Comparison of ENCODE assay signal across 27 cellular contexts in the genomic region with DNA sequence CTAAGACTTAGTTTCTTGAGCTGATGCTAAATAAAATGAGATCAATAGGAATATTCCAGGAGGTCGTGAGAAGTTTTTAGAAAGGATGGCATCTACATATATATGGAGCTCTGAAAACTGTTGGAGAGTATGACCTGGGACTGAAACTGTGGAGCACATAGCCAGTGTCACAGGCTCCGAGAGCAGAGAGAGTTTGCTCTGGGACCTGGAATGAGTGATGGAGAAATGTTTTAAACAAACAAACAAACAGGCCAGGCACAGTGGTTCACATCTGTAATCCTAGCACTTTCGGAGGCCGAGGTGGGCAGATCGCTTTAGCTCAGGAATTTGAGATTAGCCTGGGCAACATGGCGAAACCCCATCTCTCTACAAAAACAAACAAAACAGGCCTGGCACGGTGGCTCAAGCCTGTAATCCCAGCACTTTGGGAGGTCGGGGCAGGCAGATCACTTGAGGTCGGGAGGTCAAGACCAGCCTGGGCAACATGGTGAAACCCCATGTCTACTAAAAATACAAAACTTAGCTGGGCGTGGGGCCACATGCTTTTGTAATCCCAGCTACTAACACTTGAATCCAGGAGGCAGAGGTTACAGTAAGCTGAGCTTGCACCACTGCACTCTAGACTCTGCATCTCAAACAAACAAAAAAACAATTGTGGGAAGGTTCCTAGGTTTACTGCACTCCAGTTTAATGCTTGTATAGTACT.
DNase-seq lines count a peak whose midpoint lies in the region; ATAC-seq, FAIRE-seq and TF ChIP-seq lines count a peak whose summit lies in the region.
"Had no signal": no experiment of that assay in that cellular context is flagged by ENCODE, and none has a peak within 500 bp of the region (broad histone marks: within the 10 kb centered on the region; RNA-seq: fewer than 3 reads in every experiment).

No MANE protein-coding gene starts in this region.

- H4K20me1 ChIP-seq in IMR-90 (ENCODE audit: insufficient read depth, low read length) (no peaks in the 10 kb centered on the region), HepG2 (ENCODE audit: insufficient read depth, low read length) (no peaks in the 10 kb centered on the region), PC-3 (ENCODE audit: low read length) (no peaks in the 10 kb centered on the region)

- H3K9me3 ChIP-seq in Caco-2 (peaks cover 6% of the 10 kb centered on the region; the same call in 1 of the 2 replicates), IMR-90 (ENCODE audit: control insufficient read depth, insufficient read depth, low read length) (no peaks in the 10 kb centered on the region), HepG2 (ENCODE audit: low read length) (peaks cover 10% of the 10 kb centered on the region), PC-3 (ENCODE audit: low read length) (no peaks in the 10 kb centered on the region)
- H3K9me3 ChIP-seq: BE2C, Peyer's patch, right atrium auricular region had no signal

- no peak overlapping the region for H3K18ac ChIP-seq in IMR-90 (ENCODE audit: low read depth, low read length)

- BruUV-seq in Caco-2 (replicated peaks; lab: Mats Ljungman, UMichigan) (TSS peak; percentile 56), IMR-90 (replicated peaks; lab: Mats Ljungman, UMichigan) (no TSS peak), HepG2 (replicated peaks; lab: Mats Ljungman, UMichigan) (no TSS peak), PC-3 (replicated peaks; lab: Mats Ljungman, UMichigan) (no TSS peak)

- no peak overlapping the region for H3K23ac ChIP-seq in IMR-90 (ENCODE audit: low read depth, low read length)

- H3F3A ChIP-seq in PC-3 (ENCODE audit: low read length, unreplicated experiment) = no peaks in the 10 kb centered on the region

- TF ChIP-seq RAD21 in IMR-90 (IDR thresholded peaks at IDR 0.05; ENCODE audit: low read length) (no peak), HepG2 (CRISPR knock-in tag; IDR thresholded peaks at IDR 0.05) (no peak)

- WGBS in IMR-90 (ENCODE audit: extremely low coverage in 2 of 2, insufficient read length in 1 of 2), 2 experiments = 55% methylated on average over 4 of the region's 10 CpGs; no CpG with 5 or more reads in 1 of the 2 experiments
- WGBS in HepG2 (ENCODE audit: low lambda C conversion rate) = 52% methylated on average over 10 of the region's 10 CpGs

- no peak overlapping the region for H3K14ac ChIP-seq in IMR-90 (replicated peaks; ENCODE audit: low read depth, low read length)

- no peak overlapping the region for H2BK120ac ChIP-seq in IMR-90 (ENCODE audit: low read depth, low read length)

- H3K27me3 Mint-ChIP-seq in Caco-2 (ENCODE audit: insufficient read depth, unreplicated experiment) = no peaks in the 10 kb centered on the region
- H3K27me3 Mint-ChIP-seq: IgD-negative memory B cell; stimulated activated naive B cell treated with anti-CD40 and anti-IgM and Interleukin-4, amounts not matched to agents 10 μg/mL and 1 μg/mL and 100 μg/mL, for 72 hours had no signal

- no peak overlapping the region for H3K27ac Mint-ChIP-seq in Caco-2 (ENCODE audit: unreplicated experiment)
- H3K27ac Mint-ChIP-seq: activated T-helper 2 cell treated with anti-CD3 and anti-CD28 coated beads, Interferon-gamma antibody, Interleukin-2, Interleukin-4, amounts not matched to agents 10 μg/mL and 5 μg/mL and 100 μg/mL, durations not matched to agents 14 hours and 24 hours and 36 hours; IgD-negative memory B cell; stimulated activated naive B cell treated with anti-CD40 and anti-IgM and Interleukin-4, amounts not matched to agents 10 μg/mL and 1 μg/mL and 100 μg/mL, for 72 hours had no signal

- H3K9ac ChIP-seq in IMR-90 (ENCODE audit: low read depth, low read length) (no peak overlapping the region), HepG2 (ENCODE audit: insufficient read depth, low read depth, low read length) (no peak overlapping the region), PC-3 (ENCODE audit: low read length) (no peak overlapping the region)
- H3K9ac ChIP-seq: parathyroid adenoma had no signal

- peaks cover 10% of the 10 kb centered on the region for H3K9me3 Mint-ChIP-seq in Caco-2 (ENCODE audit: unreplicated experiment)
- H3K9me3 Mint-ChIP-seq: activated T-helper 2 cell treated with anti-CD3 and anti-CD28 coated beads, Interferon-gamma antibody, Interleukin-2, Interleukin-4, amounts not matched to agents 10 μg/mL and 5 μg/mL and 100 μg/mL, durations not matched to agents 14 hours and 24 hours and 36 hours; stimulated activated naive B cell treated with anti-CD40 and anti-IgM and Interleukin-4, amounts not matched to agents 10 μg/mL and 1 μg/mL and 100 μg/mL, for 72 hours had no signal

- TF ChIP-seq EP300 in HepG2 (IDR thresholded peaks at IDR 0.05; ENCODE audit: low read depth in 2 of 2, low read length in 2 of 2) = no peak
- TF ChIP-seq EP300 in HepG2 (CRISPR knock-in tag; IDR thresholded peaks at IDR 0.05; ENCODE audit: borderline replicate concordance) = no peak

- no peaks in the 10 kb centered on the region; the same call in 1 of the 2 replicates for H3K36me3 ChIP-seq in Caco-2 (ENCODE audit: control insufficient read depth, insufficient read depth, low read length)
- H3K36me3 ChIP-seq in IMR-90 (ENCODE audit: control insufficient read depth, insufficient read depth, low read length) = no peaks in the 10 kb centered on the region
- no peaks in the 10 kb centered on the region; a peak in 1 of 5 replicates for H3K36me3 ChIP-seq in HepG2 (replicated peaks in 1 of 2; ENCODE audit: control insufficient read depth in 1 of 2, insufficient read depth in 2 of 2, low read length in 2 of 2)
- H3K36me3 ChIP-seq in PC-3 (ENCODE audit: low read depth, low read length) = peaks cover 55% of the 10 kb centered on the region
- H3K36me3 ChIP-seq: BE2C, Peyer's patch, right atrium auricular region had no signal

- H3K4me2 ChIP-seq in IMR-90 (ENCODE audit: low read depth, low read length) (no peak overlapping the region), HepG2 (ENCODE audit: low read depth, low read length) (no peak overlapping the region), PC-3 (ENCODE audit: low read length) (no peak overlapping the region)

- H3K79me2 ChIP-seq in HepG2 (ENCODE audit: insufficient read depth, low read length) = no peaks in the 10 kb centered on the region
- no peaks in the 10 kb centered on the region for H3K79me2 ChIP-seq in PC-3 (ENCODE audit: low read length)
- H3K79me2 ChIP-seq: parathyroid adenoma had no signal

- no peak for TF ChIP-seq CTCF in Caco-2 (IDR thresholded peaks at IDR 0.05; ENCODE audit: insufficient read depth in 1 of 2, low read depth in 1 of 2, low read length in 1 of 2, severe bottlenecking in 1 of 2, unreplicated experiment in 1 of 2)
- no peak for TF ChIP-seq CTCF in IMR-90 (conservative IDR thresholded peaks at IDR 0.05; ENCODE audit: low read depth, low read length)
- no peak for TF ChIP-seq CTCF in HepG2 (CRISPR knock-in tag; IDR thresholded peaks at IDR 0.05)
- TF ChIP-seq CTCF in PC-3 (conservative IDR thresholded peaks at IDR 0.05; ENCODE audit: low read depth, low read length) = no peak

- DNase-seq in Caco-2 (no peak), IMR-90 (no peak), amniotic epithelial cell (ENCODE audit: low read depth) (peak; percentile 55), HepG2 (ENCODE audit: low spot score) (no peak), NCI-H1436 treated with DMSO at 0.1 percent for 48 hours (lab: John Stamatoyannopoulos, UW) (no peak), PC-3 (no peak)
- DNase-seq: ACHN; activated CD4-positive, alpha-beta T cell treated with anti-CD3 and anti-CD28 coated beads, Interleukin-2, amount 50 U/mL, for 4 hours; activated CD8-positive, alpha-beta memory T cell treated with anti-CD3 and anti-CD28 coated beads, Interleukin-2, amount 50 U/mL, for 4 hours; BE2C; DMS53; GOT3; head of caudate nucleus; mammary epithelial cell; NCI-H1105; NCI-H2029; NCI-H524 treated with DMSO at 0.1 percent for 48 hours; Peyer's patch; stimulated activated CD4-positive, alpha-beta T cell treated with anti-CD3 and anti-CD28 coated beads, Interleukin-4, amount 100 ng/mL, for 4 hours; stimulated activated naive B cell treated with anti-CD40 and anti-IgM and Interleukin-4, amounts not matched to agents 10 μg/mL and 1 μg/mL and 100 μg/mL, for 72 hours had no signal

- H2BK5ac ChIP-seq in IMR-90 (ENCODE audit: low read depth, low read length, poor library complexity, severe bottlenecking) = no peak overlapping the region

- H3K4me1 ChIP-seq in Caco-2 (no peaks in the 10 kb centered on the region), IMR-90 (ENCODE audit: control insufficient read depth, insufficient read depth, low read length) (peaks cover 1% of the 10 kb centered on the region; the same call in 1 of the 2 replicates), HepG2 (ENCODE audit: insufficient read depth, low read length) (peaks cover 12% of the 10 kb centered on the region), PC-3 (ENCODE audit: insufficient read depth, low read length) (peaks cover 10% of the 10 kb centered on the region)
- H3K4me1 ChIP-seq: BE2C, parathyroid adenoma, Peyer's patch, right atrium auricular region had no signal

- no peaks in the 10 kb centered on the region for H3K9me2 ChIP-seq in PC-3 (replicated peaks; ENCODE audit: low read length)

- H3K4me1 Mint-ChIP-seq in Caco-2 (ENCODE audit: low read depth, unreplicated experiment) = no peaks in the 10 kb centered on the region
- H3K4me1 Mint-ChIP-seq: stimulated activated naive B cell treated with anti-CD40 and anti-IgM and Interleukin-4, amounts not matched to agents 10 μg/mL and 1 μg/mL and 100 μg/mL, for 72 hours had no signal

- no peak overlapping the region for H2BK15ac ChIP-seq in IMR-90 (ENCODE audit: low read depth, low read length)

- no peak overlapping the region for H3K4ac ChIP-seq in IMR-90 (ENCODE audit: low read depth, low read length)

- H2AFZ ChIP-seq in IMR-90 (replicated peaks; ENCODE audit: low read length, poor library complexity) (no peak overlapping the region), HepG2 (ENCODE audit: low read length) (no peak overlapping the region), PC-3 (ENCODE audit: low read length) (no peak overlapping the region)
- H2AFZ ChIP-seq: parathyroid adenoma had no signal

- H4K8ac ChIP-seq in IMR-90 (ENCODE audit: low read depth in 2 of 2, low read length in 2 of 2) = no peak overlapping the region

- CTCF ChIA-PET in Caco-2 (lab: Charles Lee) = interaction anchor here (0.6 kb wide), 1 partner anchor 15 kb away, joined by 3 read pairs; no protein-coding TSS in a partner anchor
- CTCF ChIA-PET in IMR-90 (lab: Yijun Ruan, JAX) = interaction anchor here (0.7 to 1.6 kb wide), 2 partner anchors 9 to 11 kb away, joined by 3 to 4 read pairs; no protein-coding TSS in a partner anchor
- CTCF ChIA-PET in HepG2 (lab: Yijun Ruan, JAX; ENCODE audit: low intra/inter-chr PET ratio, low total read pairs) = no interaction called here
- CTCF ChIA-PET in PC-3 (lab: Charles Lee) = no interaction called here

- ATAC-seq in IMR-90 (ENCODE audit: low read depth) (peak; percentile 32), HepG2 (peak; percentile 62), GM21576 (IDR thresholded peaks at IDR 0.05; ENCODE audit: unreplicated experiment) (no peak), GM19351 (IDR thresholded peaks at IDR 0.05; ENCODE audit: unreplicated experiment) (no peak), PC-3 (no peak)
- ATAC-seq: stimulated activated naive B cell treated with anti-CD40 and anti-IgM and Interleukin-4, amounts not matched to agents 10 μg/mL and 1 μg/mL and 100 μg/mL, for 72 hours had no signal

- POLR2A ChIA-PET in Caco-2 (lab: Charles Lee) (no interaction called here), IMR-90 (lab: Charles Lee; ENCODE audit: unreplicated experiment) (no interaction called here), HepG2 (lab: Yijun Ruan, JAX) (no interaction called here), PC-3 (lab: Charles Lee; ENCODE audit: unreplicated experiment) (no interaction called here)

- no peak overlapping the region for H4K91ac ChIP-seq in IMR-90 (ENCODE audit: insufficient read depth, low read depth, low read length)

- H4K5ac ChIP-seq in IMR-90 (ENCODE audit: low read depth, low read length) = no peak overlapping the region

- FAIRE-seq in HepG2 (lab: Jason Lieb, UNC) = no peak
- FAIRE-seq: GM18507 had no signal

- dilution Hi-C loops in IMR-90 (cut with HindIII; ENCODE audit: low sequenced_read_pairs, unreplicated experiment) = no loop called here

- H3K9me1 ChIP-seq in IMR-90 (ENCODE audit: insufficient read depth, low read length) = no peaks in the 10 kb centered on the region

- H3K36me3 Mint-ChIP-seq in Caco-2 (ENCODE audit: insufficient read depth, unreplicated experiment) = peaks cover 41% of the 10 kb centered on the region

- no peak for TF ChIP-seq POLR2A in IMR-90 (IDR thresholded peaks at IDR 0.05; ENCODE audit: low read depth, low read length)
- no peak for TF ChIP-seq POLR2A in HepG2 (IDR thresholded peaks at IDR 0.05; ENCODE audit: insufficient read depth in 1 of 2, low read depth in 2 of 2, low read length in 2 of 2)

- intact Hi-C loops in Caco-2 (cut with micrococcal nuclease; ENCODE audit: unreplicated experiment) (no loop called here), IMR-90 (cut with micrococcal nuclease) (no loop called here), HepG2 (cut with micrococcal nuclease; ENCODE audit: unreplicated experiment) (no loop called here), PC-3 (cut with micrococcal nuclease) (no loop called here)

- H3K27ac ChIP-seq in IMR-90 (ENCODE audit: insufficient read depth, low read length) = no peak overlapping the region
- H3K27ac ChIP-seq in HepG2 (ENCODE audit: extremely low read length, insufficient read depth, low read length) = no peak overlapping the region
- H3K27ac ChIP-seq in PC-3 (ENCODE audit: low read length) = no peak overlapping the region
- H3K27ac ChIP-seq: parathyroid adenoma, Peyer's patch, right atrium auricular region had no signal

- H3K56ac ChIP-seq in IMR-90 (ENCODE audit: extremely low read depth, insufficient read depth, low read length) = no peak overlapping the region

- in situ Hi-C loops in IMR-90 (cut with MboI; ENCODE audit: low sequenced_read_pairs) (no loop called here), HepG2 (cut with HindIII; ENCODE audit: extremely low pct_ligation_motif_present, low pct_unique_long_range_greater_than_20kb) (no loop called here)

- no peak overlapping the region for H2AK9ac ChIP-seq in IMR-90 (replicated peaks; ENCODE audit: low read depth, low read length, poor library complexity)

- no peak overlapping the region for H3K4me3 Mint-ChIP-seq in Caco-2 (ENCODE audit: unreplicated experiment)
- H3K4me3 Mint-ChIP-seq: IgD-negative memory B cell; stimulated activated naive B cell treated with anti-CD40 and anti-IgM and Interleukin-4, amounts not matched to agents 10 μg/mL and 1 μg/mL and 100 μg/mL, for 72 hours had no signal

- H3K79me1 ChIP-seq in IMR-90 (ENCODE audit: low read depth in 1 of 2, low read length in 2 of 2) = no peaks in the 10 kb centered on the region

- H2AK5ac ChIP-seq in IMR-90 (ENCODE audit: low read depth, low read length) = no peak overlapping the region

- H3K27me3 ChIP-seq in Caco-2 (replicated peaks; ENCODE audit: control insufficient read depth, insufficient read depth, low read length) = no peaks in the 10 kb centered on the region
- H3K27me3 ChIP-seq in IMR-90 (ENCODE audit: control insufficient read depth, insufficient read depth, low read length) = no peaks in the 10 kb centered on the region
- H3K27me3 ChIP-seq in HepG2 (ENCODE audit: control insufficient read depth in 1 of 2, insufficient read depth in 2 of 2, low read length in 2 of 2) = no peaks in the 10 kb centered on the region
- H3K27me3 ChIP-seq in PC-3 (ENCODE audit: low read length) = no peaks in the 10 kb centered on the region
- H3K27me3 ChIP-seq: BE2C, Peyer's patch, right atrium auricular region had no signal

- H3K4me3 ChIP-seq in Caco-2 (ENCODE audit: low read depth, low read length) (no peak overlapping the region), IMR-90 (ENCODE audit: insufficient read depth, low read depth, low read length) (no peak overlapping the region), HepG2 (replicated peaks in 1 of 3; ENCODE audit: insufficient read depth in 1 of 3, low read depth in 2 of 3, low read length in 3 of 3) (no peak overlapping the region), PC-3 (ENCODE audit: low read length) (no peak overlapping the region)
- H3K4me3 ChIP-seq: Peyer's patch, right atrium auricular region had no signal

- H2BK20ac ChIP-seq in IMR-90 (ENCODE audit: low read depth, low read length) = no peak overlapping the region

Comparison
In these comparisons a context has a peak if more than half of its experiments do, and no peak if none do; other contexts are left out.
1. ATAC-seq: peak in IMR-90 (single experiment) and HepG2 (single experiment); none in GM21576 (single experiment), GM19351 (single experiment) and PC-3 (single experiment).
2. CTCF ChIA-PET loops: an anchor here in Caco-2 (0.6 kb wide) and IMR-90 (0.7 to 1.6 kb wide); none called in HepG2 and PC-3.